27 cellular contexts compared by ENCODE assay signal in genomic region chr12:74429535-74429934, GRCh38.
A peak's percentile ranks its signal among the peaks of the same experiment; 100 is the strongest.
DNase-seq lines count a peak whose midpoint lies in the region; TF ChIP-seq lines count a peak whose summit lies in the region.
"Had no signal": no experiment of that assay in that cellular context is flagged by ENCODE, and none has a peak within 500 bp of the region (broad histone marks: within the 10 kb centered on the region; RNA-seq: fewer than 3 reads in every experiment).

No MANE protein-coding gene starts in this region.

- H3K4me2 ChIP-seq in neural cell (ENCODE audit: low read length), result no peak overlapping the region
- H3K4me2 ChIP-seq: A549; BLaER1; BLaER1 treated with 17β-estradiol and CSF1 and Interleukin-3, amounts not matched to agents 10 nM and 100 nM had no signal

- H2AFZ ChIP-seq in neural cell (ENCODE audit: low read depth, low read length), result no peak overlapping the region

- no peak overlapping the region for H3K4me3 ChIP-seq in neural cell (ENCODE audit: low read length)
- H3K4me3 ChIP-seq: A549; BLaER1; BLaER1 treated with 17β-estradiol and CSF1 and Interleukin-3, amounts not matched to agents 10 nM and 100 nM had no signal

- H3K9me2 ChIP-seq in neural cell (ENCODE audit: insufficient read depth, low read length), result no peaks in the 10 kb centered on the region

- no peaks in the 10 kb centered on the region for H4K20me1 ChIP-seq in neural cell (ENCODE audit: insufficient read depth)
- H4K20me1 ChIP-seq: BLaER1; BLaER1 treated with 17β-estradiol and CSF1 and Interleukin-3, amounts not matched to agents 10 nM and 100 nM had no signal

- DNase-seq in NCI-H128 (lab: John Stamatoyannopoulos, UW; ENCODE audit: unreplicated experiment), result no peak
- DNase-seq: 8988T; ACHN; AML-193; BE2C; C1 segment of cervical spinal cord; Caco-2; Calu3; CD4-positive, alpha-beta memory T cell; CD4-positive, alpha-beta T cell; CD4-positive, CD25-positive, alpha-beta regulatory T cell; CD8-positive, alpha-beta memory T cell; CD8-positive, alpha-beta T cell; COR-L47; DMS 273 treated with DMSO at 0.1 percent for 48 hours; DMS153; DMS53; DMS79; DMS79 treated with DMSO at 0.1 percent for 48 hours; DND-41; EL had no signal

- TF ChIP-seq RAD21 in neural cell (conservative IDR thresholded peaks at IDR 0.05), result no peak

- TF ChIP-seq EP300 in neural cell (conservative IDR thresholded peaks at IDR 0.05; ENCODE audit: poor library complexity, severe bottlenecking), result peak; percentile 74

- H3K27ac ChIP-seq in neural cell (ENCODE audit: low read length), result no peak overlapping the region
- H3K27ac ChIP-seq: 22Rv1; A549; BLaER1; BLaER1 treated with 17β-estradiol and CSF1 and Interleukin-3, amounts not matched to agents 10 nM and 100 nM; C4-2B had no signal

- H3K9me3 ChIP-seq in neural cell (ENCODE audit: low read length), result no peaks in the 10 kb centered on the region
- H3K9me3 ChIP-seq: A549, BE2C, BLaER1, Caco-2 had no signal

- no peaks in the 10 kb centered on the region for H3K36me3 ChIP-seq in neural cell (ENCODE audit: insufficient read depth, low read length)
- H3K36me3 ChIP-seq: BE2C; BLaER1; BLaER1 treated with 17β-estradiol and CSF1 and Interleukin-3, amounts not matched to agents 10 nM and 100 nM had no signal

- H3K79me2 ChIP-seq in neural cell (replicated peaks; ENCODE audit: insufficient read depth, low read length), result no peaks in the 10 kb centered on the region

- no peak for TF ChIP-seq CTCF in neural cell (IDR thresholded peaks at IDR 0.05; ENCODE audit: poor library complexity, severe bottlenecking)

- no peaks in the 10 kb centered on the region for H3K27me3 ChIP-seq in neural cell (ENCODE audit: insufficient read depth, low read depth, low read length)
- H3K27me3 ChIP-seq: BE2C; BLaER1; BLaER1 treated with 17β-estradiol and CSF1 and Interleukin-3, amounts not matched to agents 10 nM and 100 nM had no signal

- no peaks in the 10 kb centered on the region for H3F3A ChIP-seq in neural cell (ENCODE audit: insufficient read depth, low read length, poor library complexity, severe bottlenecking)

- no peak overlapping the region for H3K9ac ChIP-seq in neural cell (ENCODE audit: low read length)
- H3K9ac ChIP-seq: BLaER1; BLaER1 treated with 17β-estradiol and CSF1 and Interleukin-3, amounts not matched to agents 10 nM and 100 nM had no signal

TF ChIP-seq in neural cell, 6 proteins besides CTCF, POLR2A, EP300 and RAD21:
- TF ChIP-seq SMC3 (conservative IDR thresholded peaks at IDR 0.05; ENCODE audit: poor library complexity), result no peak
- no peak for TF ChIP-seq EZH2 (IDR thresholded peaks at IDR 0.05; ENCODE audit: borderline replicate concordance, insufficient read depth, low read length, poor library complexity, severe bottlenecking)
- no peak for TF ChIP-seq REST (IDR thresholded peaks at IDR 0.05; ENCODE audit: borderline replicate concordance)
- no peak for TF ChIP-seq MXI1 (conservative IDR thresholded peaks at IDR 0.05; ENCODE audit: poor library complexity, severe bottlenecking)
- TF ChIP-seq TAF1 (IDR thresholded peaks at IDR 0.05; ENCODE audit: low read depth), result no peak
- peak; percentile 66 for TF ChIP-seq POLR2AphosphoS5 (IDR thresholded peaks at IDR 0.05)
